ENCODE assay signal across 29 cellular contexts in genomic region chr2:27651056-27651455, GRCh38. TPM values are rescaled to one million over a fixed set of nuclear protein-coding genes. Genes with fewer than 3 reads are reported as not detected.
DNase-seq lines count a peak whose midpoint lies in the region; ATAC-seq, FAIRE-seq and TF ChIP-seq lines count a peak whose summit lies in the region.
"Had no signal": no experiment of that assay in that cellular context is flagged by ENCODE, and none has a peak within 500 bp of the region (broad histone marks: within the 10 kb centered on the region; RNA-seq: fewer than 3 reads in every experiment).

No MANE protein-coding gene starts in this region.

- H3K27me3 ChIP-seq in IMR-90 (ENCODE audit: control insufficient read depth, insufficient read depth, low read length) (no peaks in the 10 kb centered on the region), GM12878 (replicated peaks in 1 of 2; ENCODE audit: control insufficient read depth in 2 of 2, insufficient read depth in 2 of 2, low read length in 1 of 2) (no peaks in the 10 kb centered on the region)
- H3K27me3 ChIP-seq: MG63, SJSA1 had no signal

- H3K4me1 ChIP-seq in IMR-90 (ENCODE audit: control insufficient read depth, insufficient read depth, low read length) (no peaks in the 10 kb centered on the region; the same call in 1 of the 2 replicates), GM12878 (ENCODE audit: control insufficient read depth, insufficient read depth, low read length) (no peaks in the 10 kb centered on the region)

- H3K9ac ChIP-seq in IMR-90 (ENCODE audit: low read depth, low read length) (no peak overlapping the region), GM12878 (ENCODE audit: control insufficient read depth, insufficient read depth, low read length) (no peak overlapping the region)

- intact Hi-C loops in IMR-90 (cut with micrococcal nuclease) (no loop called here), GM12878 (cut with micrococcal nuclease; ENCODE audit: unreplicated experiment) (no loop called here), head of caudate nucleus (cut with DNase I) (no loop called here)

- no peak overlapping the region for H4K91ac ChIP-seq in IMR-90 (ENCODE audit: insufficient read depth, low read depth, low read length)

- H2BK5ac ChIP-seq in IMR-90 (ENCODE audit: low read depth, low read length, poor library complexity, severe bottlenecking), result no peak overlapping the region

- H3K14ac ChIP-seq in IMR-90 (replicated peaks; ENCODE audit: low read depth, low read length), result no peak overlapping the region

- no peak overlapping the region for H2AK9ac ChIP-seq in IMR-90 (replicated peaks; ENCODE audit: low read depth, low read length, poor library complexity)

- SMC1A ChIA-PET in GM12878 (lab: Charles Lee; ENCODE audit: uncharacterized antibody, unreplicated experiment), result interaction anchor here (0.6 kb wide), 1 partner anchor 734 kb away, joined by 3 read pairs; no protein-coding TSS in a partner anchor

- TF ChIP-seq EP300 in GM12878 (IDR thresholded peaks at IDR 0.05; ENCODE audit: borderline replicate concordance in 1 of 2, control insufficient read depth in 1 of 2, low read depth in 2 of 2, low read length in 2 of 2), result no peak

- H3K27ac ChIP-seq in IMR-90 (ENCODE audit: insufficient read depth, low read length) (no peak overlapping the region), GM12878 (ENCODE audit: control insufficient read depth, insufficient read depth) (no peak overlapping the region)
- H3K27ac ChIP-seq: SJSA1 had no signal

- ATAC-seq in IMR-90 (ENCODE audit: low read depth) (peak; percentile 10; the same call in 1 of the 2 replicates), GM12878 (no peak), HG03432 (IDR thresholded peaks at IDR 0.05; ENCODE audit: unreplicated experiment) (no peak)

- no peak overlapping the region for H3K4me3 ChIP-seq in IMR-90 (ENCODE audit: insufficient read depth, low read depth, low read length)
- no peak overlapping the region for H3K4me3 ChIP-seq in GM12878
- H3K4me3 ChIP-seq: MG63, SJSA1 had no signal

- no TSS peak for BruUV-seq in IMR-90 (replicated peaks; lab: Mats Ljungman, UMichigan)
- BruUV-seq in GM12878 (replicated peaks; lab: Mats Ljungman, UMichigan), result TSS peak; percentile 5

- TF ChIP-seq CTCF in IMR-90 (conservative IDR thresholded peaks at IDR 0.05; ENCODE audit: low read depth, low read length) (no peak), GM12878 (IDR thresholded peaks at IDR 0.05 in 2 of 3, conservative IDR thresholded peaks at IDR 0.05 in 1 of 3; ENCODE audit: control insufficient read depth in 2 of 3, extremely low read depth in 1 of 3, insufficient read depth in 1 of 3, low read depth in 3 of 3, low read length in 3 of 3) (no peak)

- no peak overlapping the region for H4K8ac ChIP-seq in IMR-90 (ENCODE audit: low read depth in 2 of 2, low read length in 2 of 2)

- no peak overlapping the region for H2BK120ac ChIP-seq in IMR-90 (ENCODE audit: low read depth, low read length)

- TF ChIP-seq RAD21 in IMR-90 (IDR thresholded peaks at IDR 0.05; ENCODE audit: low read length), result no peak
- TF ChIP-seq RAD21 in GM12878 (IDR thresholded peaks at IDR 0.05; ENCODE audit: insufficient read depth, low read depth, low read length), result no peak

- H4K20me1 ChIP-seq in IMR-90 (ENCODE audit: insufficient read depth, low read length), result peaks cover 4% of the 10 kb centered on the region; the same call in 1 of the 2 replicates
- H4K20me1 ChIP-seq in GM12878 (ENCODE audit: control insufficient read depth, insufficient read depth), result no peaks in the 10 kb centered on the region

- H2AK5ac ChIP-seq in IMR-90 (ENCODE audit: low read depth, low read length), result no peak overlapping the region

- CTCF ChIA-PET in IMR-90 (lab: Yijun Ruan, JAX), result interaction anchor here (0.5 kb wide), 1 partner anchor 210 kb away, joined by 3 read pairs; no protein-coding TSS in a partner anchor
- CTCF ChIA-PET in GM12878 (lab: Yijun Ruan, JAX), result interaction anchor here (3.1 kb wide), 1 partner anchor 32 kb away, joined by 16 read pairs; no protein-coding TSS in a partner anchor
- CTCF ChIA-PET in HEK293T (lab: Yijun Ruan, JAX), result interaction anchor here (0.6 kb wide), 1 partner anchor 115 kb away, joined by 4 read pairs; no protein-coding TSS in a partner anchor

- no peak overlapping the region for H3K4ac ChIP-seq in IMR-90 (ENCODE audit: low read depth, low read length)

- H3K36me3 ChIP-seq in IMR-90 (ENCODE audit: control insufficient read depth, insufficient read depth, low read length), result peaks cover 42% of the 10 kb centered on the region
- H3K36me3 ChIP-seq in GM12878 (ENCODE audit: control insufficient read depth in 2 of 2, insufficient read depth in 2 of 2, low read length in 1 of 2), result peaks cover 2 to 36% of the 10 kb centered on the region in 2 experiments

- POLR2A ChIA-PET in IMR-90 (lab: Charles Lee; ENCODE audit: unreplicated experiment), result no interaction called here
- POLR2A ChIA-PET in GM12878 (lab: Charles Lee), result no interaction called here
- POLR2A ChIA-PET in HEK293T (lab: Yijun Ruan, JAX), result no interaction called here

- H2AFZ ChIP-seq in IMR-90 (replicated peaks; ENCODE audit: low read length, poor library complexity) (no peak overlapping the region), GM12878 (ENCODE audit: control insufficient read depth, low read depth, low read length) (no peak overlapping the region)

- WGBS in IMR-90 (ENCODE audit: extremely low coverage in 2 of 2, insufficient read length in 1 of 2), 2 experiments, result 100% methylated on average over 2 of the region's 4 CpGs; no CpG with 5 or more reads in 1 of the 2 experiments
- 59% methylated on average over 4 of the region's 4 CpGs for WGBS in GM12878 (ENCODE audit: insufficient coverage, insufficient replicate concordance, low lambda C conversion rate, missing lambda C conversion rate)

- TF ChIP-seq POLR2A in IMR-90 (IDR thresholded peaks at IDR 0.05; ENCODE audit: low read depth, low read length) (no peak), GM12878 (IDR thresholded peaks at IDR 0.05; ENCODE audit: low read depth, low read length) (no peak)

- H3K23ac ChIP-seq in IMR-90 (ENCODE audit: low read depth, low read length), result no peak overlapping the region

- FAIRE-seq in GM12878 (lab: Jason Lieb, UNC), result no peak
- FAIRE-seq: GM12892, GM19239, H1, HTR-8/SVneo had no signal

- H3K79me2 ChIP-seq in GM12878 (ENCODE audit: control insufficient read depth, insufficient read depth, low read length), result no peaks in the 10 kb centered on the region

- H3K9me3 ChIP-seq in IMR-90 (ENCODE audit: control insufficient read depth, insufficient read depth, low read length) (no peaks in the 10 kb centered on the region), GM12878 (replicated peaks; ENCODE audit: control insufficient read depth, insufficient read depth, low read length) (no peaks in the 10 kb centered on the region)
- H3K9me3 ChIP-seq: MG63, SJSA1 had no signal

- in situ Hi-C loops in IMR-90 (cut with MboI; ENCODE audit: low sequenced_read_pairs), result no loop called here
- in situ Hi-C loops in GM12878 (cut with MboI), result no loop called here

- no peak overlapping the region for H2BK15ac ChIP-seq in IMR-90 (ENCODE audit: low read depth, low read length)

- peaks cover 5% of the 10 kb centered on the region for H3K9me1 ChIP-seq in IMR-90 (ENCODE audit: insufficient read depth, low read length)

- RAD21 ChIA-PET in GM12878 (lab: Charles Lee; ENCODE audit: unreplicated experiment), result no interaction called here

- no peak overlapping the region for H3K56ac ChIP-seq in IMR-90 (ENCODE audit: extremely low read depth, insufficient read depth, low read length)

- no peak overlapping the region for H4K5ac ChIP-seq in IMR-90 (ENCODE audit: low read depth, low read length)

- H3K18ac ChIP-seq in IMR-90 (ENCODE audit: low read depth, low read length), result no peak overlapping the region

- peaks cover 3 to 7% of the 10 kb centered on the region in 2 experiments; a peak in 2 of 4 replicates for H3K79me1 ChIP-seq in IMR-90 (ENCODE audit: low read depth in 1 of 2, low read length in 2 of 2)

- dilution Hi-C loops in IMR-90 (cut with HindIII; ENCODE audit: low sequenced_read_pairs, unreplicated experiment), result no loop called here

- H3K4me2 ChIP-seq in IMR-90 (ENCODE audit: low read depth, low read length) (no peak overlapping the region), GM12878 (ENCODE audit: control insufficient read depth, insufficient read depth) (no peak overlapping the region)

- DNase-seq in IMR-90, result peak; percentile 55
- DNase-seq in NCI-H82 (lab: John Stamatoyannopoulos, UW), result peak; percentile 78
- DNase-seq in GM12878 (ENCODE audit: low read depth, low spot score), result no peak
- no peak for DNase-seq in cerebellum (ENCODE audit: low spot score)
- no peak for DNase-seq in head of caudate nucleus
- no peak for DNase-seq in HEK293T (ENCODE audit: extremely low spot score)
- DNase-seq: C1 segment of cervical spinal cord; CD4-positive, alpha-beta memory T cell; COR-L47; DMS79 treated with DMSO at 0.1 percent for 48 hours; GF-D8; HCEC 1CT; KG1; MG63; NCI-H1105 treated with DMSO at 0.1 percent for 48 hours; NCI-H146; NCI-H1930; NCI-H2107; NCI-H2227 treated with DMSO at 0.1 percent for 48 hours; NCI-H510A; NCI-H774; Right ventricle myocardium superior; RPMI8226 had no signal

- H2BK20ac ChIP-seq in IMR-90 (ENCODE audit: low read depth, low read length), result no peak overlapping the region

RNA-seq across cellular contexts. Expression of gene SUPT7L, which starts 12.4 kb away (rescaled TPM):
- total RNA-seq in IMR-90 (2012; rRNA removed) (16.7 and 23.1 TPM in 2 replicates), GM12878 (2014; rRNA removed) (23.5 and 27.0 TPM in 2 replicates), GM12878 (2014; rRNA removed; fragmentation: Illumina TruSeq; extraction: Trizol) (20.5 and 22.6 TPM in 2 replicates), GM12878 (2021) (19.3 and 19.7 TPM in 2 replicates), cerebellum (37.1 TPM)
- polyA plus RNA-seq in IMR-90 (2012; rRNA removed) (31.3 and 33.4 TPM in 2 replicates), GM12878 (2011; rRNA removed) (43.7 and 44.7 TPM in 2 replicates), GM12878 (2014; fragmentation: Illumina TruSeq; extraction: Trizol) (29.2 and 33.4 TPM in 2 replicates), GM12878 (2014; fragmentation: Nextera tagmentation; extraction: Ambion mirVana) (10 to 100 TPM; 10.2 to 13.3 TPM), GM12878 (2014; rRNA removed) (24.2 and 25.1 TPM in 2 replicates), GM12878 (2016; fragmentation: Nextera tagmentation; extraction: Ambion mirVana) (10 to 100 TPM; 18.4 to 20.0 TPM)
- 12.7 and 15.6 TPM in 2 replicates for polyA plus RNA-seq in IMR-90 (2012; cell fraction: cytosol; rRNA removed)
- 61.5 and 126 TPM in 2 replicates for polyA plus RNA-seq in IMR-90 (2012; cell fraction: nucleus; rRNA removed; ENCODE audit: low replicate concordance)
- total RNA-seq in GM12878 (2013; cell fraction: nucleolus; rRNA removed), result 70.9 and 72.7 TPM in 2 replicates
- polyA plus RNA-seq in GM12878 (2011; ENCODE audit: low read depth), result 15.5 TPM
- 36.3 and 39.9 TPM in 2 replicates for polyA plus RNA-seq in GM12878 (2011; cell fraction: cytosol; rRNA removed)
- 49.4 and 78.3 TPM in 2 replicates for polyA plus RNA-seq in GM12878 (2011; cell fraction: nucleus; rRNA removed)
- 19.8 and 23.2 TPM in 2 replicates for polyA plus RNA-seq in GM12878 (2012)
- 31.6 and 39.1 TPM in 2 replicates for polyA minus RNA-seq in GM12878 (2011; rRNA and poly(A)+ RNA removed)
- polyA minus RNA-seq in GM12878 (2011; cell fraction: cytosol; rRNA and poly(A)+ RNA removed), result 16.7 and 22.0 TPM in 2 replicates
- 31.9 and 42.2 TPM in 2 replicates for polyA minus RNA-seq in GM12878 (2011; cell fraction: nucleus; rRNA and poly(A)+ RNA removed)

RNA-seq across cellular contexts. Expression of gene SLC4A1AP, which starts 12.6 kb away (rescaled TPM):
- total RNA-seq in IMR-90 (2012; rRNA removed) (11.7 and 17.8 TPM in 2 replicates), GM12878 (2014; rRNA removed) (22.5 and 23.3 TPM in 2 replicates), GM12878 (2014; rRNA removed; fragmentation: Illumina TruSeq; extraction: Trizol) (28.2 and 30.0 TPM in 2 replicates), GM12878 (2021) (17.3 and 17.9 TPM in 2 replicates), cerebellum (20.4 TPM)
- polyA plus RNA-seq in IMR-90 (2012; rRNA removed) (13.3 and 13.6 TPM in 2 replicates), GM12878 (2011; rRNA removed) (16.7 and 24.3 TPM in 2 replicates), GM12878 (2014; fragmentation: Illumina TruSeq; extraction: Trizol) (28.0 and 31.4 TPM in 2 replicates), GM12878 (2014; fragmentation: Nextera tagmentation; extraction: Ambion mirVana) (10 to 100 TPM in 1 of 2 experiments, 1 to 10 TPM in 1; 6.5 to 16.4 TPM), GM12878 (2014; rRNA removed) (18.8 and 20.5 TPM in 2 replicates), GM12878 (2016; fragmentation: Nextera tagmentation; extraction: Ambion mirVana) (10 to 100 TPM; 27.1 to 30.1 TPM)
- polyA plus RNA-seq in IMR-90 (2012; cell fraction: cytosol; rRNA removed), result 4.5 and 5.5 TPM in 2 replicates
- 8.7 and 10.3 TPM in 2 replicates for polyA plus RNA-seq in IMR-90 (2012; cell fraction: nucleus; rRNA removed; ENCODE audit: low replicate concordance)
- 41.4 and 46.2 TPM in 2 replicates for total RNA-seq in GM12878 (2013; cell fraction: nucleolus; rRNA removed)
- 10.8 TPM for polyA plus RNA-seq in GM12878 (2011; ENCODE audit: low read depth)
- 10.4 and 11.9 TPM in 2 replicates for polyA plus RNA-seq in GM12878 (2011; cell fraction: cytosol; rRNA removed)
- polyA plus RNA-seq in GM12878 (2011; cell fraction: nucleus; rRNA removed), result 13.7 and 17.0 TPM in 2 replicates
- 14.7 and 17.1 TPM in 2 replicates for polyA plus RNA-seq in GM12878 (2012)
- polyA minus RNA-seq in GM12878 (2011; rRNA and poly(A)+ RNA removed), result 6.4 and 9.1 TPM in 2 replicates
- polyA minus RNA-seq in GM12878 (2011; cell fraction: cytosol; rRNA and poly(A)+ RNA removed), result 6.5 and 7.8 TPM in 2 replicates
- polyA minus RNA-seq in GM12878 (2011; cell fraction: nucleus; rRNA and poly(A)+ RNA removed), result 6.2 and 11.9 TPM in 2 replicates

RNA-seq across cellular contexts. Expression of gene GPN1, which starts 22.2 kb away (rescaled TPM):
- total RNA-seq in IMR-90 (2012; rRNA removed), result 53.0 and 63.8 TPM in 2 replicates
- 34.9 and 37.8 TPM in 2 replicates for polyA plus RNA-seq in IMR-90 (2012; rRNA removed)
- polyA plus RNA-seq in IMR-90 (2012; cell fraction: cytosol; rRNA removed), result 15.2 and 19.7 TPM in 2 replicates
- polyA plus RNA-seq in IMR-90 (2012; cell fraction: nucleus; rRNA removed; ENCODE audit: low replicate concordance), result 6.3 and 28.2 TPM in 2 replicates
- total RNA-seq in GM12878 (2013; cell fraction: nucleolus; rRNA removed), result 21.0 and 21.7 TPM in 2 replicates
- total RNA-seq in GM12878 (2014; rRNA removed), result 36.9 and 39.3 TPM in 2 replicates
- total RNA-seq in GM12878 (2014; rRNA removed; fragmentation: Illumina TruSeq; extraction: Trizol), result 39.0 and 39.8 TPM in 2 replicates
- 32.1 and 38.8 TPM in 2 replicates for total RNA-seq in GM12878 (2021)
- polyA plus RNA-seq in GM12878 (2011; ENCODE audit: low read depth), result 32.6 TPM
- 71.6 and 80.2 TPM in 2 replicates for polyA plus RNA-seq in GM12878 (2011; rRNA removed)
- 37.7 and 40.9 TPM in 2 replicates for polyA plus RNA-seq in GM12878 (2011; cell fraction: cytosol; rRNA removed)
- 27.2 and 29.9 TPM in 2 replicates for polyA plus RNA-seq in GM12878 (2011; cell fraction: nucleus; rRNA removed)
- 33.0 and 33.1 TPM in 2 replicates for polyA plus RNA-seq in GM12878 (2012)
- polyA plus RNA-seq in GM12878 (2014; fragmentation: Illumina TruSeq; extraction: Trizol), result 55.3 and 62.2 TPM in 2 replicates
- polyA plus RNA-seq in GM12878 (2014; fragmentation: Nextera tagmentation; extraction: Ambion mirVana), result 100 to 1,000 TPM in 1 of 2 experiments, 10 to 100 TPM in 1; 89.5 to 108 TPM
- polyA plus RNA-seq in GM12878 (2014; rRNA removed), result 36.3 and 41.0 TPM in 2 replicates
- polyA plus RNA-seq in GM12878 (2016; fragmentation: Nextera tagmentation; extraction: Ambion mirVana), result 10 to 100 TPM; 65.4 to 69.4 TPM
- polyA minus RNA-seq in GM12878 (2011; rRNA and poly(A)+ RNA removed), result 43.0 and 56.9 TPM in 2 replicates
- 19.2 and 21.0 TPM in 2 replicates for polyA minus RNA-seq in GM12878 (2011; cell fraction: cytosol; rRNA and poly(A)+ RNA removed)
- polyA minus RNA-seq in GM12878 (2011; cell fraction: nucleus; rRNA and poly(A)+ RNA removed), result 22.2 and 32.7 TPM in 2 replicates
- total RNA-seq in cerebellum, result 27.9 TPM

RNA-seq across cellular contexts. Expression of gene CCDC121, which starts 22.2 kb away (rescaled TPM):
- 2.0 and 2.2 TPM in 2 replicates for total RNA-seq in IMR-90 (2012; rRNA removed)
- polyA plus RNA-seq in IMR-90 (2012; rRNA removed), result 0.65 and 0.67 TPM in 2 replicates
- polyA plus RNA-seq in IMR-90 (2012; cell fraction: cytosol; rRNA removed), result 0.12 and 0.47 TPM in 2 replicates
- polyA plus RNA-seq in IMR-90 (2012; cell fraction: nucleus; rRNA removed; ENCODE audit: low replicate concordance), result 0.72 and 1.5 TPM in 2 replicates
- 1.6 and 2.8 TPM in 2 replicates for total RNA-seq in GM12878 (2013; cell fraction: nucleolus; rRNA removed)
- total RNA-seq in GM12878 (2014; rRNA removed), result 0.34 and 1.0 TPM in 2 replicates
- 0.67 and 0.97 TPM in 2 replicates for total RNA-seq in GM12878 (2014; rRNA removed; fragmentation: Illumina TruSeq; extraction: Trizol)
- total RNA-seq in GM12878 (2021), result 0.49 and 0.53 TPM in 2 replicates
- polyA plus RNA-seq in GM12878 (2011; ENCODE audit: low read depth), result 0.54 TPM
- 1.2 and 2.0 TPM in 2 replicates for polyA plus RNA-seq in GM12878 (2011; rRNA removed)
- 0.31 and 0.37 TPM in 2 replicates for polyA plus RNA-seq in GM12878 (2011; cell fraction: cytosol; rRNA removed)
- 1.3 and 1.5 TPM in 2 replicates for polyA plus RNA-seq in GM12878 (2011; cell fraction: nucleus; rRNA removed)
- 0.66 and 1.5 TPM in 2 replicates for polyA plus RNA-seq in GM12878 (2012)
- 0.97 and 1.3 TPM in 2 replicates for polyA plus RNA-seq in GM12878 (2014; fragmentation: Illumina TruSeq; extraction: Trizol)
- under 1 TPM; 0.37 to 0.38 TPM for polyA plus RNA-seq in GM12878 (2014; fragmentation: Nextera tagmentation; extraction: Ambion mirVana)
- 0.48 and 0.85 TPM in 2 replicates for polyA plus RNA-seq in GM12878 (2014; rRNA removed)
- polyA plus RNA-seq in GM12878 (2016; fragmentation: Nextera tagmentation; extraction: Ambion mirVana), result under 1 TPM; 0.59 to 0.84 TPM
- 0.82 and 1.0 TPM in 2 replicates for polyA minus RNA-seq in GM12878 (2011; rRNA and poly(A)+ RNA removed)
- polyA minus RNA-seq in GM12878 (2011; cell fraction: cytosol; rRNA and poly(A)+ RNA removed), result 0.94 TPM in 1 of 2 replicates, not detected in the other
- polyA minus RNA-seq in GM12878 (2011; cell fraction: nucleus; rRNA and poly(A)+ RNA removed), result 1.1 and 2.6 TPM in 2 replicates
- 3.1 TPM for total RNA-seq in cerebellum

Comparison
In these comparisons a context has a peak if more than half of its experiments do, and no peak if none do; other contexts are left out.
1. DNase-seq: peak in IMR-90 (single experiment) and NCI-H82 (single experiment); none in GM12878 (single experiment), cerebellum (single experiment), head of caudate nucleus (0 of 42) and HEK293T (single experiment).